ENCODE assay signal across 14 cellular contexts in the genomic region with DNA sequence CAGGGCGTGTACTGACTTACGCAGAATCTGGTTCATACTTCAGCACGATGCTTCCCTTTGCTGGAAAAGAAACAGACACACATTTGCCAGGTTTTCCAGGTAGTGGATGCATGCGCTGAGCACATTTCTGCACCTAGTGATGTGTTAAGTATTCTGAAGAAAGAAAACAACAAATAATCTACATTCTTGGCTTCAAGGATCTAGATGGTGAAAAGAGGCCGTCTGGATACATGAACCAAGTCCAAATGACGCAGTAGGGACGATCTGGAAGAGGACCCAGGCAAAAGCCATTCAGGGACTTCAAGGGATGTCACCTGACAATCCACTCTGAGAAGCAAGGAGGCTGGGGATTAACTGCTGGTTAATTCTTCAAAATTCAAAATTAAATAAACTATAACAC. TPM values are rescaled to one million over a fixed set of nuclear protein-coding genes. Genes with fewer than 3 reads are reported as not detected.
DNase-seq lines count a peak whose midpoint lies in the region; TF ChIP-seq lines count a peak whose summit lies in the region.
"Had no signal": no experiment of that assay in that cellular context is flagged by ENCODE, and none has a peak within 500 bp of the region (broad histone marks: within the 10 kb centered on the region; RNA-seq: fewer than 3 reads in every experiment).

No MANE protein-coding gene starts in this region.

- H3K9ac ChIP-seq in endodermal cell (ENCODE audit: extremely low read depth, low read length, poor library complexity, severe bottlenecking), result no peak overlapping the region
- H3K9ac ChIP-seq: GM23248 had no signal

- no peak overlapping the region for H3K4me3 ChIP-seq in endodermal cell (ENCODE audit: low read length)
- H3K4me3 ChIP-seq in breast epithelium, result no peak overlapping the region
- H3K4me3 ChIP-seq: GM23248 had no signal

- no peak overlapping the region for H3K27ac Mint-ChIP-seq in endodermal cell

- H3K9me3 ChIP-seq in endodermal cell (ENCODE audit: control insufficient read depth, low read length) (no peaks in the 10 kb centered on the region), breast epithelium (no peaks in the 10 kb centered on the region)

- no peak for TF ChIP-seq CTCF in endodermal cell (conservative IDR thresholded peaks at IDR 0.05)
- TF ChIP-seq CTCF in breast epithelium (IDR thresholded peaks at IDR 0.05), result no peak

- TF ChIP-seq POLR2A in breast epithelium (IDR thresholded peaks at IDR 0.05), result no peak

- H3K27me3 ChIP-seq in endodermal cell (ENCODE audit: control insufficient read depth, insufficient read depth, low read length, poor library complexity, severe bottlenecking) (no peaks in the 10 kb centered on the region), breast epithelium (no peaks in the 10 kb centered on the region)

- H3K36me3 Mint-ChIP-seq in endodermal cell (ENCODE audit: low read depth), result peaks cover 87% of the 10 kb centered on the region

- H3K27ac ChIP-seq in endodermal cell (ENCODE audit: low read depth, low read length) (no peak overlapping the region), breast epithelium (no peak overlapping the region)
- H3K27ac ChIP-seq: GM23248 had no signal

- no peaks in the 10 kb centered on the region for H3K27me3 Mint-ChIP-seq in endodermal cell (ENCODE audit: insufficient read depth)
- H3K27me3 Mint-ChIP-seq: CD4-positive, alpha-beta memory T cell had no signal

- H3K36me3 ChIP-seq in endodermal cell (ENCODE audit: control insufficient read depth, insufficient read depth, low read length) (peaks cover 91% of the 10 kb centered on the region), breast epithelium (peaks cover 17% of the 10 kb centered on the region)

- DNase-seq in G401 (ENCODE audit: low spot score) (peak; percentile 91), cerebellar cortex (ENCODE audit: low spot score) (peak; percentile 91), endodermal cell (peak; percentile 21), breast epithelium (ENCODE audit: low spot score in 2 of 2) (no peak), middle frontal gyrus (ENCODE audit: extremely low spot score, low spot score) (no peak)
- DNase-seq in effector CD8-positive, alpha-beta T cell (lab: John Stamatoyannopoulos, UW), result no peak
- DNase-seq: Calu3; CD4-positive, alpha-beta memory T cell; COR-L47; DMS53; DMS79 treated with DMSO at 0.1 percent for 48 hours; GM23248; H7; HCEC 1CT had no signal

- no peaks in the 10 kb centered on the region for H3K9me3 Mint-ChIP-seq in endodermal cell

- in situ Hi-C loops in G401 (cut with HindIII; ENCODE audit: low sequenced_read_pairs), result no loop called here

- peaks cover 1% of the 10 kb centered on the region for H3K4me1 Mint-ChIP-seq in endodermal cell
- H3K4me1 Mint-ChIP-seq: CD4-positive, alpha-beta memory T cell had no signal

- H3K4me1 ChIP-seq in endodermal cell (ENCODE audit: control insufficient read depth, insufficient read depth, low read length), result no peaks in the 10 kb centered on the region
- H3K4me1 ChIP-seq in breast epithelium, result no peaks in the 10 kb centered on the region

- no peak overlapping the region for H3K4me3 Mint-ChIP-seq in endodermal cell
- H3K4me3 Mint-ChIP-seq: CD4-positive, alpha-beta memory T cell had no signal

- intact Hi-C loops in breast epithelium (cut with DNase I; ENCODE audit: low total_unique reads), result no loop called here

- WGBS in endodermal cell (ENCODE audit: insufficient coverage in 1 of 2, insufficient read length in 1 of 2), 2 experiments, result 94 to 96% methylated on average over 7 of the region's 7 CpGs

RNA-seq across cellular contexts. Expression of gene NSUN2, which starts 30.4 kb away (rescaled TPM):
- total RNA-seq in G401 (2014; rRNA removed; shearing (Covaris generic)), result 46.6 and 65.0 TPM in 2 replicates
- total RNA-seq in endodermal cell (10 to 100 TPM; 71.8 to 90.8 TPM), breast epithelium (10 to 100 TPM; 36.8 to 58.7 (median 55.6) TPM)
- polyA plus RNA-seq in endodermal cell (2013, experiment 1 of 2), result 55.2 TPM
- 53.9 TPM for polyA plus RNA-seq in endodermal cell (2013, experiment 2 of 2)

RNA-seq across cellular contexts. Expression of gene SRD5A1, which starts 30.8 kb away (rescaled TPM):
- 15.4 and 40.9 TPM in 2 replicates for total RNA-seq in G401 (2014; rRNA removed; shearing (Covaris generic))
- total RNA-seq in endodermal cell, result 10 to 100 TPM; 15.0 to 16.2 TPM
- 20.6 TPM for polyA plus RNA-seq in endodermal cell (2013, experiment 1 of 2)
- 18.0 TPM for polyA plus RNA-seq in endodermal cell (2013, experiment 2 of 2)
- 10 to 100 TPM in 1 of 3 donors, 1 to 10 TPM in 2; 3.6 to 10.6 (median 7.0) TPM for total RNA-seq in breast epithelium

Comparison
In these comparisons a context has a peak if more than half of its experiments do, and no peak if none do; other contexts are left out.
1. DNase-seq: peak in G401 (single experiment), cerebellar cortex (single experiment) and endodermal cell (single experiment); none in effector CD8-positive, alpha-beta T cell (single experiment), breast epithelium (0 of 2) and middle frontal gyrus (single experiment).